Comparison of ENCODE assay signal across 8 cellular contexts in genomic region chr14:74084277-74085046, GRCh38. TPM values are rescaled to one million over a fixed set of nuclear protein-coding genes. Genes with fewer than 3 reads are reported as not detected.
A peak's percentile ranks its signal among the peaks of the same experiment; 100 is the strongest.
DNase-seq lines count a peak whose midpoint lies in the region; FAIRE-seq and TF ChIP-seq lines count a peak whose summit lies in the region.

TSS of gene ALDH6A1 (minus strand) at chr14:74084453. CDS start at chr14:74084394, 59 bp downstream.
A gene with protein sequence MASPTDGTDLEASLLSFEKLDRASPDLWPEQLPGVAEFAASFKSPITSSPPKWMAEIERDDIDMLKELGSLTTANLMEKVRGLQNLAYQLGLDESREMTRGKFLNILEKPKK (plus strand): TSS chr14:74084956. CDS start chr14:74084975, 19 bp downstream.

- H2BK120ac ChIP-seq in neuronal stem cell (ENCODE audit: low read depth, low read length): no peak within 1 kb of the TSS

- peak within 1 kb of the TSS; percentile 93 for H2AFZ ChIP-seq in neuronal stem cell (ENCODE audit: low read length)

- no peak within 1 kb of the TSS for H4K91ac ChIP-seq in neuronal stem cell (ENCODE audit: low read depth, low read length, poor library complexity)

- no peak within 1 kb of the TSS for H4K8ac ChIP-seq in neuronal stem cell (ENCODE audit: low read depth, low read length)

- peak within 1 kb of the TSS; percentile 78 for H3K27ac ChIP-seq in neuronal stem cell (replicated peaks; ENCODE audit: low read length)

- no peak within 1 kb of the TSS for H3K4ac ChIP-seq in neuronal stem cell (ENCODE audit: low read length)

- H3K27me3 Mint-ChIP-seq in HFFc6 (ENCODE audit: insufficient read depth): peaks cover 7% of the 10 kb centered on the region
- H3K27me3 Mint-ChIP-seq in activated naive CD4-positive, alpha-beta T cell treated with anti-CD3 and anti-CD28 coated beads for 36 hours (ENCODE audit: low read depth): no peaks in the 10 kb centered on the region

- H3K36me3 ChIP-seq in neuronal stem cell (replicated peaks in 1 of 2; ENCODE audit: control insufficient read depth in 2 of 2, insufficient read depth in 2 of 2, low read length in 2 of 2): no peaks in the 10 kb centered on the region

- peak within 1 kb of the TSS; percentile 95 for H3K27ac Mint-ChIP-seq in HFFc6
- peak within 1 kb of the TSS; percentile 95 for H3K27ac Mint-ChIP-seq in activated naive CD4-positive, alpha-beta T cell treated with anti-CD3 and anti-CD28 coated beads for 36 hours

- TF ChIP-seq CTCF in HFFc6 (IDR thresholded peaks at IDR 0.05): peak; percentile 48
- TF ChIP-seq CTCF in subcutaneous adipose tissue (IDR thresholded peaks at IDR 0.05; ENCODE audit: low read depth): no peak

- H3K4me1 Mint-ChIP-seq in HFFc6 (ENCODE audit: low read depth): peaks cover 30% of the 10 kb centered on the region
- peaks cover 38% of the 10 kb centered on the region for H3K4me1 Mint-ChIP-seq in activated naive CD4-positive, alpha-beta T cell treated with anti-CD3 and anti-CD28 coated beads for 36 hours (ENCODE audit: low read depth)

- DNase-seq in HFFc6 (peak; percentile 100), NAMALWA (ENCODE audit: low spot score) (peak; percentile 98), SK-N-DZ (ENCODE audit: low spot score) (peak; percentile 100), frontal cortex (ENCODE audit: low spot score in 2 of 2) (peak; percentile 94 to 97), neuronal stem cell (ENCODE audit: low spot score) (peak; percentile 100)
- peak; percentile 100 for DNase-seq in activated naive CD4-positive, alpha-beta T cell treated with anti-CD3 and anti-CD28 coated beads for 36 hours

- peaks cover 2 to 10% of the 10 kb centered on the region in 2 donors for H3K4me1 ChIP-seq in neuronal stem cell (ENCODE audit: control insufficient read depth in 2 of 2, insufficient read depth in 1 of 2, low read depth in 1 of 2, low read length in 2 of 2)

- no peaks in the 10 kb centered on the region for H3K9me3 ChIP-seq in neuronal stem cell (replicated peaks in 1 of 2; ENCODE audit: control insufficient read depth in 2 of 2, insufficient read depth in 1 of 2, low read depth in 1 of 2, low read length in 2 of 2)

- intact Hi-C loops in activated naive CD4-positive, alpha-beta T cell treated with anti-CD3 and anti-CD28 coated beads for 36 hours (cut with micrococcal nuclease): loop anchor here (1.0 to 10.0 kb wide), 13 partner anchors 65 to 1093 kb away; partner anchors contain the start of genes BBOF1, COQ6, ENTPD5 and FAM161B

- no peaks in the 10 kb centered on the region for H3K9me3 Mint-ChIP-seq in HFFc6
- no peaks in the 10 kb centered on the region for H3K9me3 Mint-ChIP-seq in activated naive CD4-positive, alpha-beta T cell treated with anti-CD3 and anti-CD28 coated beads for 36 hours

- H3K9ac ChIP-seq in neuronal stem cell (ENCODE audit: low read depth, low read length, poor library complexity): peak within 1 kb of the TSS; percentile 82

- FAIRE-seq in frontal cortex (lab: Jason Lieb, UNC): peak; percentile 97

- peak within 1 kb of the TSS; percentile 65 for H3K23ac ChIP-seq in neuronal stem cell (ENCODE audit: low read depth, low read length, poor library complexity)

- peak within 1 kb of the TSS; percentile 97 for H3K4me3 Mint-ChIP-seq in HFFc6
- H3K4me3 Mint-ChIP-seq in activated naive CD4-positive, alpha-beta T cell treated with anti-CD3 and anti-CD28 coated beads for 36 hours: peak within 1 kb of the TSS; percentile 99

- H2BK15ac ChIP-seq in neuronal stem cell (ENCODE audit: low read length): no peak within 1 kb of the TSS

- H3K36me3 Mint-ChIP-seq in HFFc6 (ENCODE audit: low read depth): no peaks in the 10 kb centered on the region
- no peaks in the 10 kb centered on the region for H3K36me3 Mint-ChIP-seq in activated naive CD4-positive, alpha-beta T cell treated with anti-CD3 and anti-CD28 coated beads for 36 hours (ENCODE audit: low read depth)

- H3K4me3 ChIP-seq in GM08714 (ENCODE audit: low read length) (peak within 1 kb of the TSS; percentile 92), neuronal stem cell (ENCODE audit: low read length in 2 of 2) (peak within 1 kb of the TSS; percentile 79 to 98)

- peak within 1 kb of the TSS; percentile 78 for H3K18ac ChIP-seq in neuronal stem cell (ENCODE audit: low read length)

- no CpG with 5 or more reads among the region's 46 CpGs for WGBS in neuronal stem cell (ENCODE audit: extremely low coverage in 2 of 2, insufficient read length in 2 of 2, insufficient replicate concordance in 1 of 2), 2 donors

- no peak within 1 kb of the TSS for H3K14ac ChIP-seq in neuronal stem cell (ENCODE audit: low read length)

- no peak within 1 kb of the TSS for H2AK5ac ChIP-seq in neuronal stem cell (ENCODE audit: low read depth, low read length)

- H2BK12ac ChIP-seq in neuronal stem cell (ENCODE audit: low read length): no peak within 1 kb of the TSS

- CTCF ChIA-PET in activated naive CD4-positive, alpha-beta T cell treated with anti-CD3 and anti-CD28 coated beads for 36 hours (lab: Charles Lee): interaction anchor here (0.8 kb wide), 1 partner anchor 12 kb away, joined by 3 read pairs; no protein-coding TSS in a partner anchor

- no peaks in the 10 kb centered on the region for H3K27me3 ChIP-seq in neuronal stem cell (ENCODE audit: control insufficient read depth in 3 of 3, insufficient read depth in 3 of 3, low read depth in 1 of 3, low read length in 3 of 3)

- peak within 1 kb of the TSS; percentile 25 for H2BK5ac ChIP-seq in neuronal stem cell (ENCODE audit: low read length)

- H3K79me1 ChIP-seq in neuronal stem cell (ENCODE audit: low read depth, low read length): no peaks in the 10 kb centered on the region

- peak within 1 kb of the TSS; percentile 57 for H3K4me2 ChIP-seq in neuronal stem cell (ENCODE audit: insufficient read depth, low read length, poor library complexity, severe bottlenecking)

RNA-seq across cellular contexts. Expression of gene ALDH6A1, which starts in this region (rescaled TPM):
- total RNA-seq in HFFc6 (2021; fragmentation: NEBNext Ultra II Directional; extraction: Animal tissue kit (Norgen Biotek cat#: 25700)): 10 to 100 TPM; 13.3 to 17.7 (median 14.4) TPM
- polyA plus RNA-seq in SK-N-DZ (2014; cell fraction: cytosol; rRNA removed): 9.8 and 10.4 TPM in 2 replicates
- polyA plus RNA-seq in SK-N-DZ (2014; cell fraction: nucleus; rRNA removed): 7.4 and 9.6 TPM in 2 replicates
- total RNA-seq in activated naive CD4-positive, alpha-beta T cell treated with anti-CD3 and anti-CD28 coated beads for 36 hours: 10 to 100 TPM; 24.0 to 25.3 TPM
- 35.1 TPM for total RNA-seq in frontal cortex
- 19.3 TPM for polyA plus RNA-seq in neuronal stem cell (2013, experiment 1 of 2)
- 21.0 TPM for polyA plus RNA-seq in neuronal stem cell (2013, experiment 2 of 2)
- 100 to 1,000 TPM in 1 of 4 donors, 10 to 100 TPM in 3; 56.8 to 102 (median 76.5) TPM for total RNA-seq in subcutaneous adipose tissue

RNA-seq across cellular contexts. Expression of the second gene that starts in this region (rescaled TPM):
- 10 to 100 TPM in 3 of 6 experiments, 1 to 10 TPM in 3; 9.8 to 12.1 (median 10.1) TPM for total RNA-seq in HFFc6 (2021; fragmentation: NEBNext Ultra II Directional; extraction: Animal tissue kit (Norgen Biotek cat#: 25700))
- polyA plus RNA-seq in SK-N-DZ (2014; cell fraction: cytosol; rRNA removed): 26.9 and 33.0 TPM in 2 replicates
- 4.9 and 6.5 TPM in 2 replicates for polyA plus RNA-seq in SK-N-DZ (2014; cell fraction: nucleus; rRNA removed)
- 10 to 100 TPM; 10.7 to 13.6 TPM for total RNA-seq in activated naive CD4-positive, alpha-beta T cell treated with anti-CD3 and anti-CD28 coated beads for 36 hours
- total RNA-seq in frontal cortex (18.3 TPM), subcutaneous adipose tissue (10 to 100 TPM in 2 of 4 donors, 1 to 10 TPM in 2; 8.3 to 13.4 (median 9.9) TPM)
- polyA plus RNA-seq in neuronal stem cell (2013, experiment 1 of 2): 20.7 TPM
- polyA plus RNA-seq in neuronal stem cell (2013, experiment 2 of 2): 19.9 TPM

Comparison
In these comparisons a context has a peak if more than half of its experiments do, and no peak if none do; other contexts are left out.
1. Peak in every context shown above with its lines: DNase-seq, H3K4me3 ChIP-seq and H3K27ac ChIP-seq.